Comparison of ENCODE assay signal across 14 cellular contexts in genomic region chr2:235968616-235969324, GRCh38.
DNase-seq lines count a peak whose midpoint lies in the region; ATAC-seq and TF ChIP-seq lines count a peak whose summit lies in the region.
"Had no signal": no experiment of that assay in that cellular context is flagged by ENCODE, and none has a peak within 500 bp of the region (broad histone marks: within the 10 kb centered on the region; RNA-seq: fewer than 3 reads in every experiment).

No MANE protein-coding gene starts in this region.

- H3K36me3 ChIP-seq in MM.1S (replicated peaks; ENCODE audit: insufficient read depth, low read length) = no peaks in the 10 kb centered on the region

- H3K27ac ChIP-seq in MM.1S (ENCODE audit: low read length) = no peak overlapping the region
- H3K27ac ChIP-seq: gastroesophageal sphincter, VCaP had no signal

- DNase-seq in DMS153 (lab: John Stamatoyannopoulos, UW) = peak; percentile 91
- DNase-seq in NCI-H1092 treated with DMSO at 0.1 percent for 48 hours (lab: John Stamatoyannopoulos, UW) = peak; percentile 75
- DNase-seq in NCI-H510A (lab: John Stamatoyannopoulos, UW) = peak; percentile 77
- DNase-seq in left kidney (ENCODE audit: low read depth, low spot score) = peak; percentile 67
- DNase-seq in MM.1S = no peak
- no peak for DNase-seq in GM20000 (ENCODE audit: low spot score)
- DNase-seq: activated CD4-positive, alpha-beta memory T cell treated with anti-CD3 and anti-CD28 coated beads for 36 hours; amniotic stem cell; mammary epithelial cell; NCI-H69 had no signal

- H4K20me1 ChIP-seq in MM.1S (ENCODE audit: insufficient read depth, low read length) = no peaks in the 10 kb centered on the region

- no peaks in the 10 kb centered on the region for H3F3A ChIP-seq in MM.1S (ENCODE audit: insufficient read depth, low read length)

- no peaks in the 10 kb centered on the region for H3K79me2 ChIP-seq in MM.1S (ENCODE audit: low read length)

- ATAC-seq in GM18868 (IDR thresholded peaks at IDR 0.05; ENCODE audit: unreplicated experiment) = no peak
- ATAC-seq: gastroesophageal sphincter, Panc1 had no signal

- H3K4me2 ChIP-seq in MM.1S (ENCODE audit: low read depth, low read length) = no peak overlapping the region

- no peak overlapping the region for H3K9ac ChIP-seq in MM.1S (ENCODE audit: low read length)

- H3K9me2 ChIP-seq in MM.1S (replicated peaks; ENCODE audit: insufficient read depth, low read length) = no peaks in the 10 kb centered on the region

- TF ChIP-seq CTCF in MM.1S (IDR thresholded peaks at IDR 0.05; ENCODE audit: low read length) (no peak), GM20000 (IDR thresholded peaks at IDR 0.05; ENCODE audit: extremely low read depth, missing control alignments) (no peak)

- no peaks in the 10 kb centered on the region for H3K9me3 ChIP-seq in MM.1S (replicated peaks; ENCODE audit: insufficient read depth, low read length)
- H3K9me3 ChIP-seq: gastroesophageal sphincter had no signal

- H3K4me1 ChIP-seq in MM.1S (ENCODE audit: low read length) = no peaks in the 10 kb centered on the region
- H3K4me1 ChIP-seq: gastroesophageal sphincter had no signal

- no peak overlapping the region for H2AFZ ChIP-seq in MM.1S (ENCODE audit: low read length)

- no peaks in the 10 kb centered on the region for H3K27me3 ChIP-seq in MM.1S (replicated peaks; ENCODE audit: insufficient read depth, low read length)
- H3K27me3 ChIP-seq: gastroesophageal sphincter had no signal

- H3K4me3 ChIP-seq in MM.1S (ENCODE audit: low read length) = no peak overlapping the region
- H3K4me3 ChIP-seq: gastroesophageal sphincter had no signal

Comparison
In these comparisons a context has a peak if more than half of its experiments do, and no peak if none do; other contexts are left out.
1. DNase-seq: peak in DMS153 (single experiment), NCI-H1092 treated with DMSO at 0.1 percent for 48 hours (single experiment), NCI-H510A (single experiment) and left kidney (single experiment); none in MM.1S (single experiment) and GM20000 (single experiment).